ENCODE assay signal across 29 cellular contexts in genomic region chr5:98583572-98583971, GRCh38.
"Had no signal": no experiment of that assay in that cellular context is flagged by ENCODE, and none has a peak within 500 bp of the region (broad histone marks: within the 10 kb centered on the region; RNA-seq: fewer than 3 reads in every experiment).

No MANE protein-coding gene starts in this region.

- H3K27me3 Mint-ChIP-seq: stimulated activated memory B cell treated with anti-CD40 and anti-IgM and Interleukin-4, amounts not matched to agents 10 μg/mL and 1 μg/mL and 100 μg/mL, for 72 hours; stimulated activated naive B cell treated with anti-CD40 and anti-IgM and Interleukin-4, amounts not matched to agents 10 μg/mL and 1 μg/mL and 100 μg/mL, for 72 hours; type B pancreatic cell had no signal

- H3K4me1 Mint-ChIP-seq: stimulated activated effector memory CD8-positive, alpha-beta T cell treated with anti-CD3 and anti-CD28 coated beads, Interleukin-12 subunit alpha, Interleukin-12 subunit beta, amount 100 ng/mL, for 72 hours; stimulated activated memory B cell treated with anti-CD40 and anti-IgM and Interleukin-4, amounts not matched to agents 10 μg/mL and 1 μg/mL and 100 μg/mL, for 72 hours; stimulated activated naive B cell treated with anti-CD40 and anti-IgM and Interleukin-4, amounts not matched to agents 10 μg/mL and 1 μg/mL and 100 μg/mL, for 72 hours; stimulated activated naive CD8-positive, alpha-beta T cell treated with anti-CD3 and anti-CD28 coated beads, Interleukin-15, amount 100 ng/mL, for 72 hours had no signal

- H3K9me3 ChIP-seq: stomach, suprapubic skin, testis, thoracic aorta, thyroid gland, tibial artery, tibial nerve, transverse colon, upper lobe of left lung, upper lobe of right lung, uterus, vagina had no signal

- ATAC-seq: stimulated activated effector memory CD8-positive, alpha-beta T cell treated with anti-CD3 and anti-CD28 coated beads, Interleukin-12 subunit alpha, Interleukin-12 subunit beta, amount 100 ng/mL, for 72 hours; stimulated activated memory B cell treated with anti-CD40 and anti-IgM and Interleukin-4, amounts not matched to agents 10 μg/mL and 1 μg/mL and 100 μg/mL, for 72 hours; stimulated activated naive B cell treated with anti-CD40 and anti-IgM and Interleukin-4, amounts not matched to agents 10 μg/mL and 1 μg/mL and 100 μg/mL, for 72 hours; stimulated activated naive CD8-positive, alpha-beta T cell treated with anti-CD3 and anti-CD28 coated beads, Interleukin-15, amount 100 ng/mL, for 72 hours; stimulated activated naive CD8-positive, alpha-beta T cell treated with anti-CD3 and anti-CD28 coated beads, Interleukin-15, Interleukin-2, amounts not matched to agents 100 U/mL and 50 U/mL, for 24 hours; upper lobe of right lung had no signal

- H3K36me3 ChIP-seq: stomach, suprapubic skin, thoracic aorta, thyroid gland, tibial artery, tibial nerve, transverse colon, upper lobe of left lung, upper lobe of right lung, uterus, vagina had no signal

- DNase-seq: stimulated activated CD4-positive, alpha-beta T cell treated with anti-CD3 and anti-CD28 coated beads, Interleukin-2, amount 100 ng/mL, for 48 hours; stimulated activated CD4-positive, alpha-beta T cell treated with anti-CD3 and anti-CD28 coated beads, Interleukin-4, amount 100 ng/mL, for 1 hour; stimulated activated CD4-positive, alpha-beta T cell treated with anti-CD3 and anti-CD28 coated beads, Interleukin-4, amount 100 ng/mL, for 24 hours; stimulated activated CD4-positive, alpha-beta T cell treated with anti-CD3 and anti-CD28 coated beads, Interleukin-4, amount 100 ng/mL, for 4 hours; stimulated activated CD8-positive, alpha-beta memory T cell treated with anti-CD3 and anti-CD28 coated beads, Interleukin-4, amount 100 ng/mL, for 48 hours; stimulated activated naive B cell treated with anti-CD40 and anti-IgM and Interleukin-4, amounts not matched to agents 10 μg/mL and 1 μg/mL and 100 μg/mL, for 72 hours; stimulated activated naive CD4-positive, alpha-beta T cell; stimulated activated naive CD4-positive, alpha-beta T cell treated with Interleukin-2 at 50 U/mL for 16 hours; stimulated activated naive CD8-positive, alpha-beta T cell treated with anti-CD3 and anti-CD28 coated beads, Interleukin-15, amount 100 ng/mL, for 72 hours; stimulated activated naive CD8-positive, alpha-beta T cell treated with anti-CD3 and anti-CD28 coated beads, Interleukin-15, Interleukin-2, amounts not matched to agents 100 U/mL and 50 U/mL, for 24 hours; stomach; substantia nigra; testis; thyroid gland; tibial artery; transverse colon; trophoblast cell; upper lobe of left lung; upper lobe of right lung; uterus had no signal

- FAIRE-seq: urothelium cell line had no signal

- H3K27me3 ChIP-seq: stomach, suprapubic skin, testis, thyroid gland, tibial artery, tibial nerve, transverse colon, upper lobe of left lung, upper lobe of right lung, uterus, vagina had no signal

- H3K4me3 ChIP-seq: stomach, suprapubic skin, testis, thoracic aorta, thyroid gland, tibial artery, tibial nerve, transverse colon, upper lobe of left lung, upper lobe of right lung, uterus, vagina had no signal

- H3K36me3 Mint-ChIP-seq: stimulated activated effector memory CD8-positive, alpha-beta T cell treated with anti-CD3 and anti-CD28 coated beads, Interleukin-12 subunit alpha, Interleukin-12 subunit beta, amount 100 ng/mL, for 72 hours; stimulated activated memory B cell treated with anti-CD40 and anti-IgM and Interleukin-4, amounts not matched to agents 10 μg/mL and 1 μg/mL and 100 μg/mL, for 72 hours; stimulated activated naive B cell treated with anti-CD40 and anti-IgM and Interleukin-4, amounts not matched to agents 10 μg/mL and 1 μg/mL and 100 μg/mL, for 72 hours; type B pancreatic cell had no signal

- H3K4me3 Mint-ChIP-seq: stimulated activated effector memory CD8-positive, alpha-beta T cell treated with anti-CD3 and anti-CD28 coated beads, Interleukin-12 subunit alpha, Interleukin-12 subunit beta, amount 100 ng/mL, for 72 hours; stimulated activated memory B cell treated with anti-CD40 and anti-IgM and Interleukin-4, amounts not matched to agents 10 μg/mL and 1 μg/mL and 100 μg/mL, for 72 hours; stimulated activated naive B cell treated with anti-CD40 and anti-IgM and Interleukin-4, amounts not matched to agents 10 μg/mL and 1 μg/mL and 100 μg/mL, for 72 hours; stimulated activated naive CD8-positive, alpha-beta T cell treated with anti-CD3 and anti-CD28 coated beads, Interleukin-15, amount 100 ng/mL, for 72 hours; stimulated activated naive CD8-positive, alpha-beta T cell treated with anti-CD3 and anti-CD28 coated beads, Interleukin-15, Interleukin-2, amounts not matched to agents 100 ng/mL and 50 ng/mL, for 24 hours; type B pancreatic cell had no signal

- H3K4me1 ChIP-seq: testis, thyroid gland, tibial artery, upper lobe of left lung, upper lobe of right lung, uterus, vagina had no signal

- H3K27ac Mint-ChIP-seq: stimulated activated effector memory CD8-positive, alpha-beta T cell treated with anti-CD3 and anti-CD28 coated beads, Interleukin-12 subunit alpha, Interleukin-12 subunit beta, amount 100 ng/mL, for 72 hours; stimulated activated memory B cell treated with anti-CD40 and anti-IgM and Interleukin-4, amounts not matched to agents 10 μg/mL and 1 μg/mL and 100 μg/mL, for 72 hours; stimulated activated naive B cell treated with anti-CD40 and anti-IgM and Interleukin-4, amounts not matched to agents 10 μg/mL and 1 μg/mL and 100 μg/mL, for 72 hours; stimulated activated naive CD8-positive, alpha-beta T cell treated with anti-CD3 and anti-CD28 coated beads, Interleukin-15, amount 100 ng/mL, for 72 hours; stimulated activated naive CD8-positive, alpha-beta T cell treated with anti-CD3 and anti-CD28 coated beads, Interleukin-15, Interleukin-2, amounts not matched to agents 100 ng/mL and 50 ng/mL, for 24 hours; type B pancreatic cell had no signal

- H3K9me3 Mint-ChIP-seq: stimulated activated effector memory CD8-positive, alpha-beta T cell treated with anti-CD3 and anti-CD28 coated beads, Interleukin-12 subunit alpha, Interleukin-12 subunit beta, amount 100 ng/mL, for 72 hours; stimulated activated memory B cell treated with anti-CD40 and anti-IgM and Interleukin-4, amounts not matched to agents 10 μg/mL and 1 μg/mL and 100 μg/mL, for 72 hours; stimulated activated naive B cell treated with anti-CD40 and anti-IgM and Interleukin-4, amounts not matched to agents 10 μg/mL and 1 μg/mL and 100 μg/mL, for 72 hours; stimulated activated naive CD8-positive, alpha-beta T cell treated with anti-CD3 and anti-CD28 coated beads, Interleukin-15, amount 100 ng/mL, for 72 hours; stimulated activated naive CD8-positive, alpha-beta T cell treated with anti-CD3 and anti-CD28 coated beads, Interleukin-15, Interleukin-2, amounts not matched to agents 100 ng/mL and 50 ng/mL, for 24 hours; type B pancreatic cell had no signal

- H3K27ac ChIP-seq: stomach, suprapubic skin, testis, thoracic aorta, thyroid gland, tibial artery, tibial nerve, transverse colon, upper lobe of left lung, upper lobe of right lung, uterus, vagina had no signal
